In the genomic region with DNA sequence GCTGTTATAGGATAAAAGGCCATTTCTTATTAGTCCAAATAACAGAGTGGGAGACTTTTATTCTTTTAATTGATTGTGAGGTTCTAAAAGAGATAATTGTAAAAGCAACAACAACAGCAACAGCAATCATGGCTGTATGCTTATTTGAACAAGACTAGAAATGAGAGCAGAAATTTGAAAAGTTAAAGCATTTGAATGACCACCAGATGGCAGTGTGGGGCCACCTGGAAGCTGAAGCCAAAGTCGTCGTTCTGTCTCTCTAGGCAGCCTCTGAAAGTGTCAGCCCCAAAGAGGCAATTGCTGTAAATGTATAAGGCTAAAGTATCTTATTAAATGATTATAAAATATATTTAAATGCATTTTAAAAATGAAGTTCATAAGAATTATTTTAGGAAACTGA, we compare ENCODE assay signal across 9 cellular contexts. TPM values are rescaled to one million over a fixed set of nuclear protein-coding genes. Genes with fewer than 3 reads are reported as not detected.
DNase-seq lines count a peak whose midpoint lies in the region; ATAC-seq, FAIRE-seq and TF ChIP-seq lines count a peak whose summit lies in the region.
"Had no signal": no experiment of that assay in that cellular context is flagged by ENCODE, and none has a peak within 500 bp of the region (broad histone marks: within the 10 kb centered on the region; RNA-seq: fewer than 3 reads in every experiment).

No MANE protein-coding gene starts in this region.

- no peaks in the 10 kb centered on the region for H4K20me1 ChIP-seq in endothelial cell of umbilical vein (replicated peaks; ENCODE audit: control insufficient read depth, extremely low read depth, insufficient read depth, low read length)

- DNase-seq in Ammon's horn (ENCODE audit: low spot score) (peak; percentile 79), NOMO-1 (lab: John Stamatoyannopoulos, UW; ENCODE audit: unreplicated experiment in 2 of 2) (peak; percentile 43 to 69), endothelial cell of umbilical vein (ENCODE audit: low read depth, low spot score) (peak; percentile 33), natural killer cell (peak; percentile 45), thoracic aorta (ENCODE audit: low spot score) (no peak)
- peak; percentile 55 for DNase-seq in activated CD8-positive, alpha-beta memory T cell treated with anti-CD3 and anti-CD28 coated beads, Interleukin-2, amount 10 ng/mL, durations not matched to agents 7 days and 5 days

- intact Hi-C loops in endothelial cell of umbilical vein (cut with micrococcal nuclease) (no loop called here), natural killer cell (cut with micrococcal nuclease) (no loop called here)

- no peaks in the 10 kb centered on the region for H3K79me2 ChIP-seq in endothelial cell of umbilical vein (ENCODE audit: control insufficient read depth, insufficient read depth, low read length)

- no peaks in the 10 kb centered on the region for H3K4me1 ChIP-seq in endothelial cell of umbilical vein (ENCODE audit: control insufficient read depth, extremely low read depth, insufficient read depth, low read length)
- no peaks in the 10 kb centered on the region for H3K4me1 ChIP-seq in thoracic aorta (ENCODE audit: control insufficient read depth in 1 of 2, low read depth in 2 of 2)

- H3K9me3 ChIP-seq in endothelial cell of umbilical vein (replicated peaks; ENCODE audit: control insufficient read depth, insufficient read depth, low read length): no peaks in the 10 kb centered on the region
- no peaks in the 10 kb centered on the region for H3K9me3 ChIP-seq in thoracic aorta

- no peaks in the 10 kb centered on the region for H3K36me3 ChIP-seq in endothelial cell of umbilical vein (ENCODE audit: control insufficient read depth in 2 of 2, extremely low read depth in 1 of 2, insufficient read depth in 2 of 2, low read length in 2 of 2)
- H3K36me3 ChIP-seq in thoracic aorta: no peaks in the 10 kb centered on the region

- no peak overlapping the region for H3K4me2 ChIP-seq in endothelial cell of umbilical vein (ENCODE audit: insufficient read depth, low read length)

- H3K27me3 ChIP-seq in endothelial cell of umbilical vein (ENCODE audit: control insufficient read depth in 2 of 2, insufficient read depth in 2 of 2, low read length in 2 of 2) (peaks cover 0 to 2% of the 10 kb centered on the region in 2 experiments), thoracic aorta (replicated peaks; ENCODE audit: insufficient read depth) (no peaks in the 10 kb centered on the region)

- H3K4me1 Mint-ChIP-seq in activated CD8-positive, alpha-beta memory T cell treated with anti-CD3 and anti-CD28 coated beads, Interleukin-2, amount 10 ng/mL, durations not matched to agents 7 days and 5 days: peaks cover 9% of the 10 kb centered on the region
- peaks cover 6% of the 10 kb centered on the region in 2 donors for H3K4me1 Mint-ChIP-seq in natural killer cell

- peaks cover 17% of the 10 kb centered on the region for H3K36me3 Mint-ChIP-seq in activated CD8-positive, alpha-beta memory T cell treated with anti-CD3 and anti-CD28 coated beads, Interleukin-2, amount 10 ng/mL, durations not matched to agents 7 days and 5 days
- no peaks in the 10 kb centered on the region for H3K36me3 Mint-ChIP-seq in natural killer cell

- no peaks in the 10 kb centered on the region for H3K27me3 Mint-ChIP-seq in activated CD8-positive, alpha-beta memory T cell treated with anti-CD3 and anti-CD28 coated beads, Interleukin-2, amount 10 ng/mL, durations not matched to agents 7 days and 5 days
- H3K27me3 Mint-ChIP-seq in natural killer cell (ENCODE audit: low read depth in 2 of 2): no peaks in the 10 kb centered on the region

- no peak overlapping the region for H3K9ac ChIP-seq in endothelial cell of umbilical vein (replicated peaks; ENCODE audit: extremely low read depth, insufficient read depth, low read length)

- dilution Hi-C loops in endothelial cell of umbilical vein (cut with MboI; ENCODE audit: extremely low pct_ligation_motif_present, low sequenced_read_pairs): no loop called here

- CTCF ChIA-PET in activated CD8-positive, alpha-beta memory T cell treated with anti-CD3 and anti-CD28 coated beads, Interleukin-2, amount 10 ng/mL, durations not matched to agents 7 days and 5 days (lab: Charles Lee): interaction anchor here (0.6 to 1.8 kb wide), 4 partner anchors 17 to 504 kb away, joined by 3 to 5 read pairs (median 4); no protein-coding TSS in a partner anchor
- CTCF ChIA-PET in endothelial cell of umbilical vein (lab: Charles Lee): interaction anchor here (1.0 kb wide), 1 partner anchor 18 kb away, joined by 3 read pairs; no protein-coding TSS in a partner anchor

- no peak overlapping the region for H2AFZ ChIP-seq in endothelial cell of umbilical vein (ENCODE audit: low read depth, low read length)

- no peaks in the 10 kb centered on the region for H3K9me3 Mint-ChIP-seq in activated CD8-positive, alpha-beta memory T cell treated with anti-CD3 and anti-CD28 coated beads, Interleukin-2, amount 10 ng/mL, durations not matched to agents 7 days and 5 days (ENCODE audit: low read depth)
- H3K9me3 Mint-ChIP-seq in natural killer cell: no peaks in the 10 kb centered on the region

- H3K4me3 ChIP-seq in endothelial cell of umbilical vein (replicated peaks in 1 of 3; ENCODE audit: insufficient read depth in 1 of 3, low read depth in 1 of 3, low read length in 3 of 3) (no peak overlapping the region), thoracic aorta (no peak overlapping the region)

- POLR2A ChIA-PET in endothelial cell of umbilical vein (lab: Charles Lee): no interaction called here

- no peaks in the 10 kb centered on the region for H3K9me1 ChIP-seq in endothelial cell of umbilical vein (replicated peaks; ENCODE audit: control insufficient read depth, extremely low read depth, insufficient read depth, low read length)

- TF ChIP-seq CTCF in endothelial cell of umbilical vein (IDR thresholded peaks at IDR 0.05; ENCODE audit: extremely low read depth in 1 of 2, insufficient read depth in 1 of 2, low read depth in 1 of 2, low read length in 2 of 2) (peak; percentile 33 to 43), natural killer cell (IDR thresholded peaks at IDR 0.05) (peak; percentile 70), thoracic aorta (IDR thresholded peaks at IDR 0.05) (peak; percentile 39)

- ATAC-seq in GM19023 (IDR thresholded peaks at IDR 0.05; ENCODE audit: unreplicated experiment) (peak; percentile 79), HG03571 (IDR thresholded peaks at IDR 0.05; ENCODE audit: unreplicated experiment) (peak; percentile 69), natural killer cell (peak; percentile 69 to 83 (median 82)), thoracic aorta (ENCODE audit: insufficient number of reproducible peaks, low FRiP score, low read depth) (no peak)
- ATAC-seq in activated CD8-positive, alpha-beta memory T cell treated with anti-CD3 and anti-CD28 coated beads, Interleukin-2, amount 10 ng/mL, durations not matched to agents 7 days and 5 days: peak; percentile 49

- no peak overlapping the region for H3K27ac Mint-ChIP-seq in activated CD8-positive, alpha-beta memory T cell treated with anti-CD3 and anti-CD28 coated beads, Interleukin-2, amount 10 ng/mL, durations not matched to agents 7 days and 5 days
- no peak overlapping the region for H3K27ac Mint-ChIP-seq in natural killer cell

- FAIRE-seq in endothelial cell of umbilical vein (lab: Jason Lieb, UNC): peak; percentile 84

- no peak overlapping the region for H3K4me3 Mint-ChIP-seq in activated CD8-positive, alpha-beta memory T cell treated with anti-CD3 and anti-CD28 coated beads, Interleukin-2, amount 10 ng/mL, durations not matched to agents 7 days and 5 days
- no peak overlapping the region for H3K4me3 Mint-ChIP-seq in natural killer cell

- H3K27ac ChIP-seq in endothelial cell of umbilical vein (ENCODE audit: insufficient read depth, low read depth, low read length) (no peak overlapping the region), thoracic aorta (no peak overlapping the region)
- H3K27ac ChIP-seq: HL-60 had no signal

- no TSS peak for BruUV-seq in endothelial cell of umbilical vein (replicated peaks; lab: Mats Ljungman, UMichigan)

- no peak for TF ChIP-seq POLR2A in endothelial cell of umbilical vein (IDR thresholded peaks at IDR 0.05; ENCODE audit: low read depth, low read length)

TF ChIP-seq in endothelial cell of umbilical vein, 7 proteins besides CTCF, POLR2A, EP300 and RAD21 (continues in another document):
- no peak for TF ChIP-seq MYC (IDR thresholded peaks at IDR 0.05; ENCODE audit: low read depth, low read length)
- no peak for TF ChIP-seq EZH2 (IDR thresholded peaks at IDR 0.05; ENCODE audit: borderline replicate concordance, low read depth, low read length, severe bottlenecking)
- TF ChIP-seq JUN (IDR thresholded peaks at IDR 0.05; ENCODE audit: borderline replicate concordance, insufficient read depth, insufficient read length, low read depth): no peak
- TF ChIP-seq GATA2 (IDR thresholded peaks at IDR 0.05; ENCODE audit: insufficient read depth, insufficient read length, low read depth, low read length): no peak
- no peak for TF ChIP-seq FOS (IDR thresholded peaks at IDR 0.05; ENCODE audit: borderline replicate concordance, insufficient read depth, low read length)

RNA-seq across cellular contexts. Expression of gene SH2D1A, which starts 42.2 kb away (rescaled TPM):
- total RNA-seq in activated CD8-positive, alpha-beta memory T cell treated with anti-CD3 and anti-CD28 coated beads, Interleukin-2, amount 10 ng/mL, durations not matched to agents 7 days and 5 days: 10 to 100 TPM; 47.0 to 61.8 TPM
- total RNA-seq in endothelial cell of umbilical vein: not detected in 2 replicates
- not detected in 2 replicates for polyA plus RNA-seq in endothelial cell of umbilical vein
- not detected in 2 replicates for polyA plus RNA-seq in endothelial cell of umbilical vein (2011; cell fraction: cytosol; rRNA removed)
- polyA plus RNA-seq in endothelial cell of umbilical vein (2011; cell fraction: nucleus; rRNA removed): not detected in 2 replicates
- polyA plus RNA-seq in endothelial cell of umbilical vein (2012): not detected in 2 replicates
- polyA minus RNA-seq in endothelial cell of umbilical vein: not detected in 2 replicates
- not detected for polyA minus RNA-seq in endothelial cell of umbilical vein (2011; cell fraction: cytosol; rRNA and poly(A)+ RNA removed)
- polyA minus RNA-seq in endothelial cell of umbilical vein (2011; cell fraction: nucleus; rRNA and poly(A)+ RNA removed): not detected in 2 replicates
- 10 to 100 TPM; 58.4 to 73.6 (median 62.2) TPM for total RNA-seq in natural killer cell
- total RNA-seq in thoracic aorta: 1 to 10 TPM in 1 of 2 donors, under 1 TPM in 1; 0.71 to 1.4 TPM

RNA-seq across cellular contexts. Expression of gene TEX13D, which starts 56.1 kb away (rescaled TPM):
- not detected for total RNA-seq in activated CD8-positive, alpha-beta memory T cell treated with anti-CD3 and anti-CD28 coated beads, Interleukin-2, amount 10 ng/mL, durations not matched to agents 7 days and 5 days
- not detected in 2 replicates for total RNA-seq in endothelial cell of umbilical vein
- polyA plus RNA-seq in endothelial cell of umbilical vein: not detected in 2 replicates
- not detected in 2 replicates for polyA plus RNA-seq in endothelial cell of umbilical vein (2011; cell fraction: cytosol; rRNA removed)
- not detected in 2 replicates for polyA plus RNA-seq in endothelial cell of umbilical vein (2011; cell fraction: nucleus; rRNA removed)
- not detected in 2 replicates for polyA plus RNA-seq in endothelial cell of umbilical vein (2012)
- not detected in 2 replicates for polyA minus RNA-seq in endothelial cell of umbilical vein
- polyA minus RNA-seq in endothelial cell of umbilical vein (2011; cell fraction: cytosol; rRNA and poly(A)+ RNA removed): not detected
- polyA minus RNA-seq in endothelial cell of umbilical vein (2011; cell fraction: nucleus; rRNA and poly(A)+ RNA removed): not detected in 2 replicates
- under 1 TPM in 1 of 3 donors, not detected in 2; 0.32 TPM for total RNA-seq in natural killer cell
- total RNA-seq in thoracic aorta: not detected

Comparison
In these comparisons a context has a peak if more than half of its experiments do, and no peak if none do; other contexts are left out.
1. RNA of gene SH2D1A, which starts 42.2 kb away (total RNA-seq): 58.4 to 73.6 TPM in natural killer cell and 47.0 to 61.8 TPM in activated CD8-positive, alpha-beta memory T cell treated with anti-CD3 and anti-CD28 coated beads, Interleukin-2, amount 10 ng/mL, durations not matched to agents 7 days and 5 days; 0.71 to 1.4 TPM in thoracic aorta and not detected in endothelial cell of umbilical vein; every median in the first group is over 10 times any median in the second.
2. Peak in every context shown above with its lines, with median percentiles within 50 percentile points of each other: CTCF ChIP-seq.